10 cellular contexts compared by ENCODE assay signal in the genomic region with DNA sequence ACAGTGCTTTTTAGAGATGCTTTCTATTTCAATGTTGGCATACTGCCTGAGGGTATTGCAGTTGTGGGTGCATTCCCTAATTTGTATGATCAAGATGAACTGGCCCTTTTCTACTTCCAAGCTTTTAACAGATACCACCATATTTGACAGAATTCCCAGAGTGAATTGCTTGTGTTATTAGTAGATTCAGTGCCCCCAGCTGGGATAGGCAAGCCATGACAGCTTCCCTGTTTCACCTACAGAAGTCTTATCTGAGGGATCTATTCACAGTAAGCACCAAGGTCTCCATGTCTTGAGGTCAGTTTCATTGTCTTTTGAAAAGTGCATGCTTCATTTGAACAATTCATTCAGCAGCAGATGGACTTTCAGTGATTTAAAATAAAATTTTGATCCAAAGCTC.
DNase-seq lines count a peak whose midpoint lies in the region; ATAC-seq, FAIRE-seq and TF ChIP-seq lines count a peak whose summit lies in the region.
"Had no signal": no experiment of that assay in that cellular context is flagged by ENCODE, and none has a peak within 500 bp of the region (broad histone marks: within the 10 kb centered on the region; RNA-seq: fewer than 3 reads in every experiment).

No MANE protein-coding gene starts in this region.

- no peak; the same call in 2 of the 3 replicates for TF ChIP-seq CTCF in A549 (IDR thresholded peaks at IDR 0.05)
- TF ChIP-seq CTCF in WI38 (IDR thresholded peaks at IDR 0.05; ENCODE audit: low read depth, low read length) = peak; percentile 35
- peak; percentile 44 for TF ChIP-seq CTCF in foreskin keratinocyte (conservative IDR thresholded peaks at IDR 0.05)

- H3F3A ChIP-seq in GM23248 (ENCODE audit: insufficient read depth) = peaks cover 12% of the 10 kb centered on the region

- TF ChIP-seq RAD21 in A549 (conservative IDR thresholded peaks at IDR 0.05 in 1 of 2, IDR thresholded peaks at IDR 0.05 in 1 of 2) = peak in 1 of 2 experiments; percentile 52; a peak in 3 of 5 replicates

- no peaks in the 10 kb centered on the region for H3K4me1 ChIP-seq in A549
- H3K4me1 ChIP-seq in GM23248 (ENCODE audit: insufficient read depth) = no peaks in the 10 kb centered on the region
- H3K4me1 ChIP-seq in foreskin keratinocyte = no peaks in the 10 kb centered on the region

- H4K20me1 ChIP-seq in GM23248 (ENCODE audit: insufficient read depth) = no peaks in the 10 kb centered on the region

- no peak overlapping the region for H2AFZ ChIP-seq in GM23248

- DNase-seq in A549 (ENCODE audit: low read depth in 1 of 2, low spot score in 1 of 2) (peak in 1 of 2 experiments; percentile 54), GM23248 (peak; percentile 44), foreskin keratinocyte (no peak), occipital lobe (lab: John Stamatoyannopoulos, UW) (no peak), retina (no peak), NOMO-1 treated with dmso at 0.1 percent for 144 hours (lab: John Stamatoyannopoulos, UW; ENCODE audit: unreplicated experiment) (no peak)
- DNase-seq in central memory CD4-positive, alpha-beta T cell = no peak
- DNase-seq: kidney, NCI-H446 had no signal

- H3K9me3 ChIP-seq in A549 (no peaks in the 10 kb centered on the region), GM23248 (ENCODE audit: low read depth) (no peaks in the 10 kb centered on the region)

- H3K79me2 ChIP-seq in GM23248 (ENCODE audit: insufficient read depth) = peaks cover 22% of the 10 kb centered on the region; the same call in 1 of the 2 replicates

- TF ChIP-seq POLR2A in A549 (IDR thresholded peaks at IDR 0.05; ENCODE audit: low read length) = no peak

- H3K27ac ChIP-seq in A549 (no peak overlapping the region), GM23248 (no peak overlapping the region), foreskin keratinocyte (no peak overlapping the region)

- CTCF ChIA-PET in A549 (lab: Yijun Ruan, JAX) = interaction anchor here (0.9 to 1.9 kb wide), 5 partner anchors 12 to 272 kb away, joined by 3 to 9 read pairs (median 4); no protein-coding TSS in a partner anchor

- H3K4me3 ChIP-seq in A549 (no peak overlapping the region), GM23248 (no peak overlapping the region), WI38 (ENCODE audit: low read depth, low read length) (no peak overlapping the region)

- no peak for FAIRE-seq in A549 (lab: Jason Lieb, UNC)
- FAIRE-seq: kidney had no signal

- H3K4me2 ChIP-seq in A549 (no peak overlapping the region), GM23248 (ENCODE audit: unreplicated experiment) (no peak overlapping the region)

- H3K27me3 ChIP-seq in GM23248 (replicated peaks; ENCODE audit: insufficient read depth) (no peaks in the 10 kb centered on the region), foreskin keratinocyte (no peaks in the 10 kb centered on the region)

- peak; percentile 57 to 71; a peak in 3 of 6 replicates for ATAC-seq in A549
- peak; percentile 23 for ATAC-seq in foreskin keratinocyte

- H3K36me3 ChIP-seq in GM23248 (ENCODE audit: low read depth) = peaks cover 38% of the 10 kb centered on the region

- TF ChIP-seq EP300 in A549 (IDR thresholded peaks at IDR 0.05) = no peak

- H3K9me2 ChIP-seq in GM23248 (ENCODE audit: insufficient read depth) = no peaks in the 10 kb centered on the region

- in situ Hi-C loops in GM23248 (cut with MboI) = no loop called here

- H3K9ac ChIP-seq in GM23248 = no peak overlapping the region

- POLR2A ChIA-PET in A549 (lab: Yijun Ruan, JAX) = interaction anchor here (1.0 kb wide), 1 partner anchor 112 kb away, joined by 3 read pairs; no protein-coding TSS in a partner anchor

TF ChIP-seq in A549, 52 proteins besides CTCF, POLR2A, EP300 and RAD21:
- TF ChIP-seq TFCP2L1 (CRISPR knock-in tag; IDR thresholded peaks at IDR 0.05) = no peak
- no peak for TF ChIP-seq FOXS1 (CRISPR knock-in tag; IDR thresholded peaks at IDR 0.05)
- TF ChIP-seq SMC3 (IDR thresholded peaks at IDR 0.05) = 0 out of 3 replicates have a peak, but pooled peaks have one; percentile 15
- no peak for TF ChIP-seq KDM1A (IDR thresholded peaks at IDR 0.05; ENCODE audit: low read depth)
- TF ChIP-seq GATA3 (IDR thresholded peaks at IDR 0.05; ENCODE audit: borderline replicate concordance) = no peak
- no peak for TF ChIP-seq MAX (IDR thresholded peaks at IDR 0.05)
